ENCODE assay signal across 1 cellular context in the genomic region with DNA sequence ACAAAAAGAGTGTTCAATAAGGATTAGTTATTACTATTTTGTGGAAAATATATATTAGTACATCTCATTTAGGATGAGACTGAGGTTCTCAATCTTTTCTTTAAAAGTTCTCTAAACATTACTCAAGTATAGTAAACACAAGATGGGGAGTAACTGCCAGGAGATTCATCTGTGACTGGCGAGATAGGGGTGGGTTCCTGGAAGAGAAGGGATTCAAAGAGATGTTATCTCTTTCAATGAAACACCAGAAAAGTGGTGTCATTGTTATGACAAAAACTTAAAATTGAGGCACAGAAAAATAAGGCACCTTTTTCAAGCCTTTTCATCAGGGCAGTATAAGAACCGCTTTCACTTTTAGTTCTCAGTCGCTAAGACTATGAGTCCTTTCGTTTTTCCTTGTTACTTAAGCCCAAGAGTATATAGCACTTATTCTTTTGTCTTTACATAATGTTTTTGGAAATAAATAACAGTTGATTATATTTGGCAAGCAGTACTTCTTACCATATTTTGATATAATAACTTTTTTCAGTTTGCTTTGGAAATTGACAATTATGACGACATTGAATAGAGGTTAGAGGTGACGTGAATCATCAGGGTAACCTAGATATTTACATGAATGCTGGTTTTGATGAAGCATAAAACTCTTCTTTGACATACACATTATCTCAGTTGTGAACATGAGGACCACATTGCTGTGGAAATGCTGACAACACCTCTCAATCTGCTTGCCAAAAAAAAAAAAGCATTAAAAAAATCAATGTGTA.
TF ChIP-seq lines count a peak whose summit lies in the region.

No MANE protein-coding gene starts in this region.

TF ChIP-seq in GM12878, 131 proteins besides CTCF, POLR2A, EP300 and RAD21 (continued from another document):
- TF ChIP-seq HDGF (IDR thresholded peaks at IDR 0.05), result no peak
- TF ChIP-seq RAD51 (IDR thresholded peaks at IDR 0.05), result no peak
- 0 out of 2 replicates have a peak, but pooled peaks have one; percentile 28 for TF ChIP-seq ATF7 (IDR thresholded peaks at IDR 0.05; ENCODE audit: low read depth)
